8 cellular contexts compared by ENCODE assay signal in genomic region chr6:137707590-137708360, GRCh38.
DNase-seq lines count a peak whose midpoint lies in the region; ATAC-seq and TF ChIP-seq lines count a peak whose summit lies in the region.

No MANE protein-coding gene starts in this region.

- no peaks in the 10 kb centered on the region for H3K36me3 ChIP-seq in ascending aorta
- H3K36me3 ChIP-seq in skeletal muscle tissue (ENCODE audit: control insufficient read depth in 3 of 3, insufficient read depth in 3 of 3, low read length in 3 of 3), result no peaks in the 10 kb centered on the region

- peaks cover 0 to 3% of the 10 kb centered on the region in 2 donors for H3K4me1 ChIP-seq in ascending aorta
- H3K4me1 ChIP-seq in skeletal muscle tissue (ENCODE audit: control insufficient read depth in 3 of 3, insufficient read depth in 3 of 3, low read length in 3 of 3), result peaks cover 5 to 8% (median 7%) of the 10 kb centered on the region in 3 donors

- no peak overlapping the region for H3K4me3 ChIP-seq in ascending aorta
- H3K4me3 ChIP-seq in skeletal muscle tissue (ENCODE audit: low read length in 3 of 3), result peak overlapping the region in 2 of 3 donors; percentile 24 to 33

- intact Hi-C loops in ascending aorta (cut with DNase I), result loop anchor here (2.0 to 10.0 kb wide), 4 partner anchors 159 to 400 kb away; partner anchors contain the start of genes PERP and TNFAIP3

- ATAC-seq in HG02610 (IDR thresholded peaks at IDR 0.05; ENCODE audit: unreplicated experiment) (peak; percentile 56), T-helper 17 cell (peak; percentile 76), GM19328 (IDR thresholded peaks at IDR 0.05; ENCODE audit: unreplicated experiment) (no peak)

- peak overlapping the region; percentile 92 for H3K27ac Mint-ChIP-seq in T-helper 17 cell

- TF ChIP-seq CTCF in GM10266 (IDR thresholded peaks at IDR 0.05; ENCODE audit: control insufficient read depth, insufficient read depth, low read depth, missing control alignments), result peak; percentile 66
- TF ChIP-seq CTCF in ascending aorta (IDR thresholded peaks at IDR 0.05), result peak; percentile 52 to 73 (median 56)

- H3K27me3 Mint-ChIP-seq in T-helper 17 cell, result no peaks in the 10 kb centered on the region

- peaks cover 6% of the 10 kb centered on the region for H3K36me3 Mint-ChIP-seq in T-helper 17 cell (ENCODE audit: low read depth)

- H3K9me3 ChIP-seq in T-helper 17 cell (ENCODE audit: control insufficient read depth, low read length, poor library complexity, severe bottlenecking) (no peaks in the 10 kb centered on the region), ascending aorta (no peaks in the 10 kb centered on the region), skeletal muscle tissue (ENCODE audit: control insufficient read depth in 3 of 3, low read length in 3 of 3) (no peaks in the 10 kb centered on the region)

- H3K27me3 ChIP-seq in ascending aorta (no peaks in the 10 kb centered on the region), skeletal muscle tissue (ENCODE audit: control insufficient read depth in 3 of 3, insufficient read depth in 3 of 3, low read length in 3 of 3) (no peaks in the 10 kb centered on the region)

- H3K27ac ChIP-seq in ascending aorta, result no peak overlapping the region
- no peak overlapping the region for H3K27ac ChIP-seq in skeletal muscle tissue (ENCODE audit: low read depth, low read length)

- DNase-seq in GM10266 (ENCODE audit: extremely low spot score) (peak; percentile 56), NCI-H1105 treated with DMSO at 0.1 percent for 48 hours (lab: John Stamatoyannopoulos, UW) (peak; percentile 76), T-helper 17 cell (peak; percentile 66 to 84 (median 74)), ascending aorta (ENCODE audit: low spot score in 2 of 2) (peak in 1 of 2 donors; percentile 79), hippocampal formation (lab: John Stamatoyannopoulos, UW) (peak; percentile 19 to 62)

- peaks cover 41% of the 10 kb centered on the region for H3K4me1 Mint-ChIP-seq in T-helper 17 cell

- H3K9ac ChIP-seq in skeletal muscle tissue (ENCODE audit: low read depth in 1 of 3, low read length in 3 of 3), result peak overlapping the region in 1 of 3 donors; percentile 36

- peak overlapping the region; percentile 59 for H3K4me3 Mint-ChIP-seq in T-helper 17 cell

Comparison
In these comparisons a context has a peak if more than half of its experiments do, and no peak if none do; other contexts are left out.
1. H3K4me3 ChIP-seq: peak in skeletal muscle tissue (2 of 3); none in ascending aorta (0 of 2).